23 cellular contexts compared by ENCODE assay signal in the genomic region with DNA sequence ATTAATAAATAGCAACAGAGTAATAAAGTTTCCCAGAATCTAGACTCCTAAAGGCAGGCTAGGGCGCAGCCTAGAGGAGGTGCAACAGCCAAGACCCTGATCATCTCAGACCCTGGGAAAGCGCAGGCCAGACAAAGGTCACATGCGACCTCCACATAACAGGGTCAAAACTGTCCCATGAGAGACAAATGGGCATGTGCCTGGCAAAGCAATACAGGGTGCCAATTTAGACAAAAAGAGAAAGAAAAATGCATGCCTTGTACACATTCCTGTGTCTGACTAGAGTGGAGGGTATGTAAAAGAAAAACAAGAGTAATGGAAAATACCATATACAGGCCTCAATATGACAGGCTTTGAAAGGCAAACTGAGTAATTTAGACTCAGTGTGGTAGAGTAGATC. TPM values are rescaled to one million over a fixed set of nuclear protein-coding genes. Genes with fewer than 3 reads are reported as not detected.
A peak's percentile ranks its signal among the peaks of the same experiment; 100 is the strongest.
DNase-seq lines count a peak whose midpoint lies in the region; TF ChIP-seq lines count a peak whose summit lies in the region.
"Had no signal": no experiment of that assay in that cellular context is flagged by ENCODE, and none has a peak within 500 bp of the region (broad histone marks: within the 10 kb centered on the region; RNA-seq: fewer than 3 reads in every experiment).

No MANE protein-coding gene starts in this region.

- no peak overlapping the region for H3K4me2 ChIP-seq in GM23248 (ENCODE audit: unreplicated experiment)
- H3K4me2 ChIP-seq: hepatocyte had no signal

- TF ChIP-seq CTCF in astrocyte of the spinal cord (IDR thresholded peaks at IDR 0.05; ENCODE audit: low read depth, low read length) (no peak), type B pancreatic cell (conservative IDR thresholded peaks at IDR 0.05) (no peak)

- 0 out of 2 replicates have a peak, but pooled peaks cover 4% of the 10 kb centered on the region for H3K4me1 ChIP-seq in GM23248 (ENCODE audit: insufficient read depth)

- no peaks in the 10 kb centered on the region for H3K79me2 ChIP-seq in GM23248 (ENCODE audit: insufficient read depth)

- no peaks in the 10 kb centered on the region for H3F3A ChIP-seq in GM23248 (ENCODE audit: insufficient read depth)

- no peaks in the 10 kb centered on the region for H3K9me2 ChIP-seq in GM23248 (ENCODE audit: insufficient read depth)

- H3K27ac Mint-ChIP-seq in type B pancreatic cell: peak overlapping the region; percentile 52
- H3K27ac Mint-ChIP-seq: activated naive CD4-positive, alpha-beta T cell treated with anti-CD3 and anti-CD28 coated beads, Interleukin-2, amount 50 U/mL, for 72 hours; activated T-helper 1 cell treated with anti-CD3 and anti-CD28 coated beads, Interleukin-12 subunit alpha, Interleukin-12 subunit beta, Interleukin-2, Interleukin-4 antibody, amounts not matched to agents 30 ng/mL and 10 ng/mL and 1 ng/mL, durations not matched to agents 14 hours and 24 hours and 36 hours; naive B cell had no signal

- peaks cover 3% of the 10 kb centered on the region; the same call in 1 of the 2 replicates for H3K27me3 ChIP-seq in GM23248 (replicated peaks; ENCODE audit: insufficient read depth)
- H3K27me3 ChIP-seq: hepatocyte, pancreas, upper lobe of right lung had no signal

- H3K4me3 Mint-ChIP-seq in type B pancreatic cell: no peak overlapping the region
- H3K4me3 Mint-ChIP-seq: activated T-helper 1 cell treated with anti-CD3 and anti-CD28 coated beads, Interleukin-12 subunit alpha, Interleukin-12 subunit beta, Interleukin-2, Interleukin-4 antibody, amounts not matched to agents 30 ng/mL and 10 ng/mL and 1 ng/mL, durations not matched to agents 14 hours and 24 hours and 36 hours; naive B cell had no signal

- H3K27me3 Mint-ChIP-seq in type B pancreatic cell: no peaks in the 10 kb centered on the region
- H3K27me3 Mint-ChIP-seq: naive B cell had no signal

- DNase-seq in GM23248 (peak; percentile 53), astrocyte of the spinal cord (ENCODE audit: low read depth, low spot score) (peak; percentile 68), hepatic stellate cell (ENCODE audit: low spot score) (peak; percentile 34), type B pancreatic cell (ENCODE audit: extremely low spot score, unreplicated experiment) (no peak), SKM-1 (lab: John Stamatoyannopoulos, UW; ENCODE audit: unreplicated experiment) (no peak), HuH-7.5 (ENCODE audit: low spot score) (no peak), NCI-H146 treated with DMSO at 0.1 percent for 48 hours (lab: John Stamatoyannopoulos, UW; ENCODE audit: unreplicated experiment) (no peak)
- DNase-seq: activated CD4-positive, alpha-beta T cell treated with anti-CD3 and anti-CD28 coated beads for 1 hour; caudate nucleus; DMS 273 treated with DMSO at 0.1 percent for 48 hours; effector memory CD4-positive, alpha-beta T cell; kidney; naive B cell; NCI-H1930; pancreas; RPMI8226; stimulated activated CD4-positive, alpha-beta T cell treated with anti-CD3 and anti-CD28 coated beads, Interleukin-2, amount 100 ng/mL, for 24 hours; stimulated activated naive CD4-positive, alpha-beta T cell treated with Interleukin-2 at 50 U/mL for 16 hours; upper lobe of right lung had no signal

- in situ Hi-C loops in GM23248 (cut with MboI) (no loop called here), astrocyte of the spinal cord (cut with HindIII; ENCODE audit: low sequenced_read_pairs) (no loop called here)

- H3K4me1 Mint-ChIP-seq in type B pancreatic cell (ENCODE audit: unreplicated experiment): peaks cover 25% of the 10 kb centered on the region

- H2AFZ ChIP-seq in GM23248: no peak overlapping the region
- H2AFZ ChIP-seq: hepatocyte had no signal

- WGBS in GM23248 (ENCODE audit: low coverage in 1 of 2, low lambda C conversion rate in 2 of 2, missing lambda C conversion rate in 2 of 2), 2 experiments: 71 to 84% methylated on average over 3 of the region's 3 CpGs

- no peaks in the 10 kb centered on the region for H3K36me3 ChIP-seq in GM23248 (ENCODE audit: low read depth)
- H3K36me3 ChIP-seq: pancreas, upper lobe of right lung had no signal

- H3K9ac ChIP-seq in GM23248: no peak overlapping the region

- H3K9me3 ChIP-seq in GM23248 (ENCODE audit: low read depth): no peaks in the 10 kb centered on the region
- H3K9me3 ChIP-seq: pancreas, upper lobe of right lung had no signal

- no peaks in the 10 kb centered on the region for H3K9me3 Mint-ChIP-seq in type B pancreatic cell
- H3K9me3 Mint-ChIP-seq: activated naive CD4-positive, alpha-beta T cell treated with anti-CD3 and anti-CD28 coated beads, Interleukin-2, amount 50 U/mL, for 72 hours; activated T-helper 1 cell treated with anti-CD3 and anti-CD28 coated beads, Interleukin-12 subunit alpha, Interleukin-12 subunit beta, Interleukin-2, Interleukin-4 antibody, amounts not matched to agents 30 ng/mL and 10 ng/mL and 1 ng/mL, durations not matched to agents 14 hours and 24 hours and 36 hours; naive B cell had no signal

- no peak overlapping the region for H3K27ac ChIP-seq in GM23248
- H3K27ac ChIP-seq: C4-2B, hepatocyte, upper lobe of right lung had no signal

- H3K4me3 ChIP-seq in GM23248 (no peak overlapping the region), astrocyte of the spinal cord (ENCODE audit: low read depth, low read length) (no peak overlapping the region)
- H3K4me3 ChIP-seq: hepatocyte, pancreas, upper lobe of right lung had no signal

- no peaks in the 10 kb centered on the region for H3K36me3 Mint-ChIP-seq in type B pancreatic cell
- H3K36me3 Mint-ChIP-seq: activated naive CD4-positive, alpha-beta T cell treated with anti-CD3 and anti-CD28 coated beads, Interleukin-2, amount 50 U/mL, for 72 hours; naive B cell had no signal

- no peaks in the 10 kb centered on the region for H4K20me1 ChIP-seq in GM23248 (ENCODE audit: insufficient read depth)

RNA-seq across cellular contexts. Expression of gene MPP7, which starts 22.2 kb away (rescaled TPM):
- 0.65 TPM in 1 of 2 replicates, not detected in the other for total RNA-seq in GM23248 (2014; rRNA removed; shearing (Covaris generic))
- 0.09 and 0.35 TPM in 2 replicates for polyA plus RNA-seq in GM23248 (2016; fragmentation: Nextera tagmentation; extraction: Ambion mirVana)
- 11.8 and 27.7 TPM in 2 replicates for total RNA-seq in type B pancreatic cell (ENCODE audit: low replicate concordance)

Comparison
In these comparisons a context has a peak if more than half of its experiments do, and no peak if none do; other contexts are left out.
1. DNase-seq: peak in GM23248 (single experiment), astrocyte of the spinal cord (single experiment) and hepatic stellate cell (single experiment); none in type B pancreatic cell (single experiment), SKM-1 (single experiment), HuH-7.5 (single experiment) and NCI-H146 treated with DMSO at 0.1 percent for 48 hours (single experiment).